In genomic region chr6:44092312-44092884, GRCh38 we compare ENCODE assay signal across 1 cellular context.
TF ChIP-seq lines count a peak whose summit lies in the region.

No MANE protein-coding gene starts in this region.

TF ChIP-seq in HepG2, 621 proteins besides CTCF, POLR2A, EP300 and RAD21 (continued from another document and continues in another):
- TF ChIP-seq ZBTB34 (CRISPR knock-in tag; IDR thresholded peaks at IDR 0.05) (no peak), PLSCR1 (CRISPR knock-in tag; IDR thresholded peaks at IDR 0.05; ENCODE audit: borderline replicate concordance) (no peak), ZNF280D (CRISPR knock-in tag; IDR thresholded peaks at IDR 0.05) (peak; percentile 92), BRD4 (CRISPR knock-in tag; IDR thresholded peaks at IDR 0.05) (no peak), FOXP1 (IDR thresholded peaks at IDR 0.05) (peak; percentile 44; the same call in 1 of the 2 replicates), FOXP1 (CRISPR knock-in tag; IDR thresholded peaks at IDR 0.05) (peak; percentile 95), HMG20B (CRISPR knock-in tag; conservative IDR thresholded peaks at IDR 0.05) (peak; percentile 82; the same call in 1 of the 2 replicates), ZNF12 (CRISPR knock-in tag; IDR thresholded peaks at IDR 0.05) (peak; percentile 47; the same call in 1 of the 2 replicates), KMT2A (CRISPR knock-in tag; IDR thresholded peaks at IDR 0.05) (no peak), BORCS8-MEF2B (CRISPR knock-in tag; IDR thresholded peaks at IDR 0.05) (no peak), HNRNPH1 (optimal IDR thresholded peaks at IDR 0.05; ENCODE audit: low read depth, low read length) (no peak), RARA (CRISPR knock-in tag; IDR thresholded peaks at IDR 0.05) (peak; percentile 93), ZNF652 (CRISPR knock-in tag; IDR thresholded peaks at IDR 0.05; ENCODE audit: borderline replicate concordance, low read depth) (peak; percentile 76; the same call in 1 of the 2 replicates), PRDM10 (CRISPR knock-in tag; IDR thresholded peaks at IDR 0.05; ENCODE audit: low read depth) (0 out of 2 replicates have a peak, but pooled peaks have one; percentile 60), HDAC6 (IDR thresholded peaks at IDR 0.05; ENCODE audit: low read depth, low read length) (no peak), ISX (CRISPR knock-in tag; conservative IDR thresholded peaks at IDR 0.05) (no peak), FIP1L1 (IDR thresholded peaks at IDR 0.05; ENCODE audit: borderline replicate concordance, insufficient read depth, low read depth, low read length) (no peak), ZNF549 (CRISPR knock-in tag; IDR thresholded peaks at IDR 0.05) (no peak), FOXP4 (CRISPR knock-in tag; IDR thresholded peaks at IDR 0.05) (peak; percentile 96), ARID3A (IDR thresholded peaks at IDR 0.05; ENCODE audit: low read depth, low read length) (no peak; the same call in 1 of the 2 replicates), ZMYM4 (CRISPR knock-in tag; IDR thresholded peaks at IDR 0.05) (peak; percentile 51; the same call in 1 of the 2 replicates), ZNF570 (CRISPR knock-in tag; IDR thresholded peaks at IDR 0.05; ENCODE audit: borderline replicate concordance) (no peak), EZH2 (conservative IDR thresholded peaks at IDR 0.05; ENCODE audit: low read depth, low read length) (no peak), ZNF333 (CRISPR knock-in tag; IDR thresholded peaks at IDR 0.05; ENCODE audit: borderline replicate concordance) (no peak), HMG20A (CRISPR knock-in tag; IDR thresholded peaks at IDR 0.05; ENCODE audit: borderline replicate concordance) (peak; percentile 86; the same call in 1 of the 2 replicates), ZNF75D (CRISPR knock-in tag; IDR thresholded peaks at IDR 0.05; ENCODE audit: borderline replicate concordance) (no peak), ZNF839 (CRISPR knock-in tag; IDR thresholded peaks at IDR 0.05; ENCODE audit: borderline replicate concordance) (no peak), NR1H2 (CRISPR knock-in tag; IDR thresholded peaks at IDR 0.05; ENCODE audit: borderline replicate concordance, low read depth) (no peak), HIC2 (CRISPR knock-in tag; IDR thresholded peaks at IDR 0.05; ENCODE audit: low read depth) (peak; percentile 73; the same call in 1 of the 2 replicates), SIN3A (IDR thresholded peaks at IDR 0.05; ENCODE audit: borderline replicate concordance, low read depth, low read length) (no peak), HDAC1 (CRISPR knock-in tag; IDR thresholded peaks at IDR 0.05) (peak; percentile 95), ZNF589 (CRISPR knock-in tag; conservative IDR thresholded peaks at IDR 0.05) (no peak), SOX5 (CRISPR knock-in tag; IDR thresholded peaks at IDR 0.05; ENCODE audit: borderline replicate concordance) (peak; percentile 79), ZNF709 (CRISPR knock-in tag; IDR thresholded peaks at IDR 0.05) (peak; percentile 77; the same call in 1 of the 2 replicates), MEF2D (CRISPR knock-in tag; IDR thresholded peaks at IDR 0.05) (peak; percentile 92), SOX6 (IDR thresholded peaks at IDR 0.05) (no peak), SOX6 (CRISPR knock-in tag; IDR thresholded peaks at IDR 0.05) (peak; percentile 84), ZNF543 (CRISPR knock-in tag; IDR thresholded peaks at IDR 0.05) (no peak), ZNF253 (CRISPR knock-in tag; IDR thresholded peaks at IDR 0.05; ENCODE audit: borderline replicate concordance) (no peak), ZNF564 (CRISPR knock-in tag; IDR thresholded peaks at IDR 0.05) (0 out of 2 replicates have a peak, but pooled peaks have one; percentile 41), RNF2 (conservative IDR thresholded peaks at IDR 0.05; ENCODE audit: low read depth) (0 out of 2 replicates have a peak, but pooled peaks have one; percentile 26)
- TF ChIP-seq, protein P1, sequence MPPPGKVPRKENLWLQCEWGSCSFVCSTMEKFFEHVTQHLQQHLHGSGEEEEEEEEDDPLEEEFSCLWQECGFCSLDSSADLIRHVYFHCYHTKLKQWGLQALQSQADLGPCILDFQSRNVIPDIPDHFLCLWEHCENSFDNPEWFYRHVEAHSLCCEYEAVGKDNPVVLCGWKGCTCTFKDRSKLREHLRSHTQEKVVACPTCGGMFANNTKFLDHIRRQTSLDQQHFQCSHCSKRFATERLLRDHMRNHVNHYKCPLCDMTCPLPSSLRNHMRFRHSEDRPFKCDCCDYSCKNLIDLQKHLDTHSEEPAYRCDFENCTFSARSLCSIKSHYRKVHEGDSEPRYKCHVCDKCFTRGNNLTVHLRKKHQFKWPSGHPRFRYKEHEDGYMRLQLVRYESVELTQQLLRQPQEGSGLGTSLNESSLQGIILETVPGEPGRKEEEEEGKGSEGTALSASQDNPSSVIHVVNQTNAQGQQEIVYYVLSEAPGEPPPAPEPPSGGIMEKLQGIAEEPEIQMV (CRISPR knock-in tag; IDR thresholded peaks at IDR 0.05; ENCODE audit: low read depth): peak; percentile 72; the same call in 1 of the 2 replicates
- TF ChIP-seq, protein P2, sequence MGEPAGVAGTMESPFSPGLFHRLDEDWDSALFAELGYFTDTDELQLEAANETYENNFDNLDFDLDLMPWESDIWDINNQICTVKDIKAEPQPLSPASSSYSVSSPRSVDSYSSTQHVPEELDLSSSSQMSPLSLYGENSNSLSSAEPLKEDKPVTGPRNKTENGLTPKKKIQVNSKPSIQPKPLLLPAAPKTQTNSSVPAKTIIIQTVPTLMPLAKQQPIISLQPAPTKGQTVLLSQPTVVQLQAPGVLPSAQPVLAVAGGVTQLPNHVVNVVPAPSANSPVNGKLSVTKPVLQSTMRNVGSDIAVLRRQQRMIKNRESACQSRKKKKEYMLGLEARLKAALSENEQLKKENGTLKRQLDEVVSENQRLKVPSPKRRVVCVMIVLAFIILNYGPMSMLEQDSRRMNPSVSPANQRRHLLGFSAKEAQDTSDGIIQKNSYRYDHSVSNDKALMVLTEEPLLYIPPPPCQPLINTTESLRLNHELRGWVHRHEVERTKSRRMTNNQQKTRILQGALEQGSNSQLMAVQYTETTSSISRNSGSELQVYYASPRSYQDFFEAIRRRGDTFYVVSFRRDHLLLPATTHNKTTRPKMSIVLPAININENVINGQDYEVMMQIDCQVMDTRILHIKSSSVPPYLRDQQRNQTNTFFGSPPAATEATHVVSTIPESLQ (CRISPR knock-in tag; conservative IDR thresholded peaks at IDR 0.05): no peak
- TF ChIP-seq, protein P3, sequence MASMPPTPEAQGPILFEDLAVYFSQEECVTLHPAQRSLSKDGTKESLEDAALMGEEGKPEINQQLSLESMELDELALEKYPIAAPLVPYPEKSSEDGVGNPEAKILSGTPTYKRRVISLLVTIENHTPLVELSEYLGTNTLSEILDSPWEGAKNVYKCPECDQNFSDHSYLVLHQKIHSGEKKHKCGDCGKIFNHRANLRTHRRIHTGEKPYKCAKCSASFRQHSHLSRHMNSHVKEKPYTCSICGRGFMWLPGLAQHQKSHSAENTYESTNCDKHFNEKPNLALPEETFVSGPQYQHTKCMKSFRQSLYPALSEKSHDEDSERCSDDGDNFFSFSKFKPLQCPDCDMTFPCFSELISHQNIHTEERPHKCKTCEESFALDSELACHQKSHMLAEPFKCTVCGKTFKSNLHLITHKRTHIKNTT (CRISPR knock-in tag; IDR thresholded peaks at IDR 0.05): no peak
